8 cellular contexts compared by ENCODE assay signal in genomic region chr14:95519699-95520098, GRCh38. TPM values are rescaled to one million over a fixed set of nuclear protein-coding genes. Genes with fewer than 3 reads are reported as not detected.
DNase-seq lines count a peak whose midpoint lies in the region; ATAC-seq and TF ChIP-seq lines count a peak whose summit lies in the region.

No MANE protein-coding gene starts in this region.

- no peaks in the 10 kb centered on the region for H3K27me3 ChIP-seq in BJ (ENCODE audit: control insufficient read depth, insufficient read depth, low read length)
- H3K27me3 ChIP-seq in MG63 = no peaks in the 10 kb centered on the region
- H3K27me3 ChIP-seq in spleen (replicated peaks in 1 of 7) = no peaks in the 10 kb centered on the region

- peak overlapping the region; percentile 57 for H3K4me3 Mint-ChIP-seq in activated CD4-positive, alpha-beta memory T cell treated with anti-CD3 and anti-CD28 coated beads, Interleukin-2, amount 10 ng/mL, durations not matched to agents 7 days and 5 days

- H3K4me1 Mint-ChIP-seq in activated CD4-positive, alpha-beta memory T cell treated with anti-CD3 and anti-CD28 coated beads, Interleukin-2, amount 10 ng/mL, durations not matched to agents 7 days and 5 days = peaks cover 82% of the 10 kb centered on the region

- H3K36me3 Mint-ChIP-seq in activated CD4-positive, alpha-beta memory T cell treated with anti-CD3 and anti-CD28 coated beads, Interleukin-2, amount 10 ng/mL, durations not matched to agents 7 days and 5 days (ENCODE audit: low read depth) = peaks cover 18% of the 10 kb centered on the region

- no peaks in the 10 kb centered on the region for H3K9me3 Mint-ChIP-seq in activated CD4-positive, alpha-beta memory T cell treated with anti-CD3 and anti-CD28 coated beads, Interleukin-2, amount 10 ng/mL, durations not matched to agents 7 days and 5 days

- POLR2A ChIA-PET in BJ (lab: Charles Lee) = interaction anchor here (0.6 kb wide), 1 partner anchor 37 kb away, joined by 4 read pairs; no protein-coding TSS in a partner anchor
- POLR2A ChIA-PET in activated CD4-positive, alpha-beta memory T cell treated with anti-CD3 and anti-CD28 coated beads, Interleukin-2, amount 10 ng/mL, durations not matched to agents 7 days and 5 days (lab: Charles Lee) = interaction anchor here (0.6 to 9.2 kb wide), 8 partner anchors 9 to 56 kb away, joined by 3 to 199 read pairs (median 7); partner anchors contain the start of gene GLRX5

- WGBS in spleen, 5 donors = 3 to 11% (median 5%) methylated on average over 6 of the region's 6 CpGs

- intact Hi-C loops in spleen (cut with DNase I; ENCODE audit: low total_unique reads) = no loop called here

- TF ChIP-seq CTCF in BJ (IDR thresholded peaks at IDR 0.05; ENCODE audit: insufficient read depth, low read depth, low read length) = no peak
- TF ChIP-seq CTCF in epithelial cell of esophagus (IDR thresholded peaks at IDR 0.05; ENCODE audit: insufficient read depth, low read depth, low read length, missing control alignments) = no peak
- peak in 1 of 11 experiments; percentile 13 for TF ChIP-seq CTCF in spleen (IDR thresholded peaks at IDR 0.05 in 8 of 11, conservative IDR thresholded peaks at IDR 0.05 in 3 of 11)

- H3K27me3 Mint-ChIP-seq in activated CD4-positive, alpha-beta memory T cell treated with anti-CD3 and anti-CD28 coated beads, Interleukin-2, amount 10 ng/mL, durations not matched to agents 7 days and 5 days = no peaks in the 10 kb centered on the region

- peaks cover 57 to 98% (median 86%) of the 10 kb centered on the region in 6 donors for H3K4me1 ChIP-seq in spleen

- TF ChIP-seq POLR2A in spleen (IDR thresholded peaks at IDR 0.05) = no peak

- peak overlapping the region; percentile 99 for H3K27ac Mint-ChIP-seq in activated CD4-positive, alpha-beta memory T cell treated with anti-CD3 and anti-CD28 coated beads, Interleukin-2, amount 10 ng/mL, durations not matched to agents 7 days and 5 days

- DNase-seq in BJ (ENCODE audit: low read depth) (peak; percentile 71), MG63 (peak; percentile 79), epithelial cell of esophagus (ENCODE audit: low read depth) (peak; percentile 58), spleen (peak; percentile 87), NCI-H526 (lab: John Stamatoyannopoulos, UW) (no peak), NCI-H526 treated with DMSO at 0.1 percent for 48 hours (lab: John Stamatoyannopoulos, UW) (no peak)
- peak; percentile 82 for DNase-seq in activated CD4-positive, alpha-beta memory T cell treated with anti-CD3 and anti-CD28 coated beads, Interleukin-2, amount 10 ng/mL, durations not matched to agents 7 days and 5 days

- no peak overlapping the region for H3K4me3 ChIP-seq in BJ (ENCODE audit: low read depth, low read length)
- H3K4me3 ChIP-seq in MG63 = no peak overlapping the region
- H3K4me3 ChIP-seq in epithelial cell of esophagus (ENCODE audit: low read length) = no peak overlapping the region
- H3K4me3 ChIP-seq in spleen = peak overlapping the region in 3 of 8 donors; percentile 5 to 47 (median 6)

- H3K9me3 ChIP-seq in MG63 = no peaks in the 10 kb centered on the region
- no peaks in the 10 kb centered on the region for H3K9me3 ChIP-seq in spleen

- H3K27ac ChIP-seq in spleen = peak overlapping the region; percentile 67 to 97 (median 93)

- no peaks in the 10 kb centered on the region for H3K36me3 ChIP-seq in BJ (ENCODE audit: control insufficient read depth, insufficient read depth, low read length)
- H3K36me3 ChIP-seq in MG63 = no peaks in the 10 kb centered on the region
- no peaks in the 10 kb centered on the region for H3K36me3 ChIP-seq in spleen

- CTCF ChIA-PET in BJ (lab: Yijun Ruan, JAX) = interaction anchor here (1.0 to 1.5 kb wide), 4 partner anchors 12 to 80 kb away, joined by 3 to 8 read pairs (median 3); no protein-coding TSS in a partner anchor
- CTCF ChIA-PET in activated CD4-positive, alpha-beta memory T cell treated with anti-CD3 and anti-CD28 coated beads, Interleukin-2, amount 10 ng/mL, durations not matched to agents 7 days and 5 days (lab: Charles Lee) = interaction anchor here (1.0 to 8.5 kb wide), 4 partner anchors 7 to 17 kb away, joined by 3 to 118 read pairs (median 8); partner anchors contain the start of gene GLRX5

- ATAC-seq in GM18867 (IDR thresholded peaks at IDR 0.05; ENCODE audit: unreplicated experiment) = no peak

RNA-seq across cellular contexts. Expression of gene SYNE3, which starts 3.2 kb away (rescaled TPM):
- 3.5 TPM in 2 replicates for polyA plus RNA-seq in BJ (2011; rRNA removed)
- 6.0 and 6.1 TPM in 2 replicates for polyA minus RNA-seq in BJ (2011; rRNA and poly(A)+ RNA removed)
- total RNA-seq in MG63 (2014; rRNA removed; shearing (Covaris generic); ENCODE audit: low replicate concordance) = 2.8 TPM in 2 replicates
- total RNA-seq in activated CD4-positive, alpha-beta memory T cell treated with anti-CD3 and anti-CD28 coated beads, Interleukin-2, amount 10 ng/mL, durations not matched to agents 7 days and 5 days = 10 to 100 TPM; 86.2 to 89.5 TPM
- 10 to 100 TPM; 26.8 to 34.5 (median 28.9) TPM for total RNA-seq in spleen
- polyA plus RNA-seq in spleen = 1 to 10 TPM; 1.4 to 5.2 (median 1.8) TPM

RNA-seq across cellular contexts. Expression of gene GLRX5, which starts 15.2 kb away (rescaled TPM):
- polyA plus RNA-seq in BJ (2011; rRNA removed) (15.3 and 23.6 TPM in 2 replicates), spleen (10 to 100 TPM; 24.4 to 37.3 (median 34.0) TPM)
- polyA minus RNA-seq in BJ (2011; rRNA and poly(A)+ RNA removed) = 6.2 and 6.5 TPM in 2 replicates
- 31.5 and 38.1 TPM in 2 replicates for total RNA-seq in MG63 (2014; rRNA removed; shearing (Covaris generic); ENCODE audit: low replicate concordance)
- total RNA-seq in activated CD4-positive, alpha-beta memory T cell treated with anti-CD3 and anti-CD28 coated beads, Interleukin-2, amount 10 ng/mL, durations not matched to agents 7 days and 5 days = 10 to 100 TPM; 30.4 to 34.5 TPM
- 10 to 100 TPM; 18.2 to 48.4 (median 24.6) TPM for total RNA-seq in spleen

Comparison
In these comparisons a context has a peak if more than half of its experiments do, and no peak if none do; other contexts are left out.
1. DNase-seq: peak in BJ (single experiment), MG63 (single experiment), activated CD4-positive, alpha-beta memory T cell treated with anti-CD3 and anti-CD28 coated beads, Interleukin-2, amount 10 ng/mL, durations not matched to agents 7 days and 5 days (single experiment), epithelial cell of esophagus (single experiment) and spleen (single experiment); none in NCI-H526 (0 of 2) and NCI-H526 treated with DMSO at 0.1 percent for 48 hours (single experiment).